In the genomic region with DNA sequence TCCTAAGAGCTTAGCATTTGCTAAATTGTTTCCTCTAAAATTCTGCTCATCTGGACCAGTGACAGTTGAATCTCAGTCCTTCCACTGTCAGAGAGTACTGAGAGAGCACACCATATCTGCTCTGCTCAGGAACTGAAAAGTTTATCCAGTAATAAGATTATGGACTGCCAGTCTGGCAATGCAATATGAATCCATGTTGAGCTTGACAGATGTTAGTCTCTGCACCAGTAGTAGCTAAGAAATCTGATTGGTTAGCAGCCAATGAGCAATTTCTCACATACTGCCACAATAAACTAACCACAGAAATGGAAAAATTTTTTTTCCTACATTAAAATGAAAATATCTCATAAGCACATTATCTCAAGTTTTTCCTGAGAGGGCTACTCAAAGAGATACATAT, we compare ENCODE assay signal across 10 cellular contexts. TPM values are rescaled to one million over a fixed set of nuclear protein-coding genes. Genes with fewer than 3 reads are reported as not detected.
A peak's percentile ranks its signal among the peaks of the same experiment; 100 is the strongest.
DNase-seq lines count a peak whose midpoint lies in the region; ATAC-seq and TF ChIP-seq lines count a peak whose summit lies in the region.
"Had no signal": no experiment of that assay in that cellular context is flagged by ENCODE, and none has a peak within 500 bp of the region (broad histone marks: within the 10 kb centered on the region; RNA-seq: fewer than 3 reads in every experiment).

No MANE protein-coding gene starts in this region.

- no peak for ATAC-seq in activated T-helper 17 cell treated with anti-CD3 and anti-CD28 coated beads, Interleukin-2, amount 50 U/mL, for 72 hours (replicated peaks)
- ATAC-seq in lower lobe of right lung = no peak
- no peak for ATAC-seq in omental fat pad (ENCODE audit: low FRiP score)
- ATAC-seq: left colon had no signal

- peaks cover 34% of the 10 kb centered on the region for H3K36me3 Mint-ChIP-seq in activated T-helper 17 cell treated with anti-CD3 and anti-CD28 coated beads, Interleukin-2, amount 50 U/mL, for 72 hours (ENCODE audit: low read depth)

- peaks cover 68% of the 10 kb centered on the region for H3K4me1 ChIP-seq in left ventricle myocardium inferior
- peaks cover 71% of the 10 kb centered on the region for H3K4me1 ChIP-seq in lower lobe of right lung

- DNase-seq in left ventricle myocardium inferior (no peak), cardiac septum (ENCODE audit: low spot score) (no peak), lower lobe of right lung (no peak), AG08396 (ENCODE audit: low spot score) (no peak), omental fat pad (ENCODE audit: low spot score) (no peak), T-helper 1 cell (no peak)
- no peak for DNase-seq in stimulated activated CD4-positive, alpha-beta T cell treated with anti-CD3 and anti-CD28 coated beads, Interleukin-1b, Interleukin-23, amount 100 ng/mL, for 48 hours
- DNase-seq: Caco-2, left colon had no signal

- TF ChIP-seq CTCF in left ventricle myocardium inferior (IDR thresholded peaks at IDR 0.05; ENCODE audit: borderline replicate concordance) = no peak
- TF ChIP-seq CTCF in lower lobe of right lung (IDR thresholded peaks at IDR 0.05) = no peak
- TF ChIP-seq CTCF in omental fat pad (IDR thresholded peaks at IDR 0.05) = no peak

- no peak overlapping the region for H3K27ac Mint-ChIP-seq in activated T-helper 17 cell treated with anti-CD3 and anti-CD28 coated beads, Interleukin-2, amount 50 U/mL, for 72 hours

- H3K27ac ChIP-seq in left ventricle myocardium inferior (replicated peaks) (peak overlapping the region; percentile 93), lower lobe of right lung (no peak overlapping the region)

- H3K27me3 Mint-ChIP-seq in activated T-helper 17 cell treated with anti-CD3 and anti-CD28 coated beads, Interleukin-2, amount 50 U/mL, for 72 hours = peaks cover 4% of the 10 kb centered on the region

- intact Hi-C loops in left ventricle myocardium inferior (cut with micrococcal nuclease) (no loop called here), cardiac septum (cut with DNase I) (no loop called here), lower lobe of right lung (cut with DNase I) (no loop called here)

- peak overlapping the region; percentile 86 for H3K4me3 Mint-ChIP-seq in activated T-helper 17 cell treated with anti-CD3 and anti-CD28 coated beads, Interleukin-2, amount 50 U/mL, for 72 hours

- H3K4me1 Mint-ChIP-seq in activated T-helper 17 cell treated with anti-CD3 and anti-CD28 coated beads, Interleukin-2, amount 50 U/mL, for 72 hours = peaks cover 41% of the 10 kb centered on the region

- no peaks in the 10 kb centered on the region for H3K27me3 ChIP-seq in left ventricle myocardium inferior (ENCODE audit: low read depth)
- no peaks in the 10 kb centered on the region for H3K27me3 ChIP-seq in lower lobe of right lung (ENCODE audit: low read depth)

- no peaks in the 10 kb centered on the region for H3K36me3 ChIP-seq in left ventricle myocardium inferior
- H3K36me3 ChIP-seq in lower lobe of right lung = no peaks in the 10 kb centered on the region

- peak overlapping the region; percentile 89 for H3K4me3 ChIP-seq in left ventricle myocardium inferior
- peak overlapping the region; percentile 84 for H3K4me3 ChIP-seq in lower lobe of right lung

- no peaks in the 10 kb centered on the region for H3K9me3 ChIP-seq in left ventricle myocardium inferior (replicated peaks)
- no peaks in the 10 kb centered on the region for H3K9me3 ChIP-seq in lower lobe of right lung
- H3K9me3 ChIP-seq: Caco-2 had no signal

- H3K9me3 Mint-ChIP-seq in activated T-helper 17 cell treated with anti-CD3 and anti-CD28 coated beads, Interleukin-2, amount 50 U/mL, for 72 hours = no peaks in the 10 kb centered on the region

RNA-seq across cellular contexts. Expression of a gene that starts 2.3 kb away (rescaled TPM):
- 14.8 TPM for total RNA-seq in left ventricle myocardium inferior
- 13.5 TPM for total RNA-seq in cardiac septum
- 10 to 100 TPM; 28.2 to 35.6 TPM for total RNA-seq in activated T-helper 17 cell treated with anti-CD3 and anti-CD28 coated beads, Interleukin-2, amount 50 U/mL, for 72 hours
- total RNA-seq in lower lobe of right lung = 39.3 TPM
- 10 to 100 TPM; 26.4 to 68.3 (median 42.3) TPM for total RNA-seq in omental fat pad

RNA-seq across cellular contexts. Expression of a gene that starts 22.1 kb away (rescaled TPM):
- total RNA-seq in left ventricle myocardium inferior (2.0 TPM), cardiac septum (5.2 TPM), lower lobe of right lung (8.6 TPM), omental fat pad (10 to 100 TPM in 1 of 4 donors, 1 to 10 TPM in 3; 1.9 to 10.9 (median 5.3) TPM)
- under 1 TPM; 0.53 to 0.71 TPM for total RNA-seq in activated T-helper 17 cell treated with anti-CD3 and anti-CD28 coated beads, Interleukin-2, amount 50 U/mL, for 72 hours
